2 cellular contexts compared by ENCODE assay signal in genomic region chr19:55652311-55653078, GRCh38.
TF ChIP-seq lines count a peak whose summit lies in the region.

No MANE protein-coding gene starts in this region.

TF ChIP-seq in HCT116, 20 proteins besides CTCF, POLR2A, EP300 and RAD21 (continued from another document):
- TF ChIP-seq, protein P1, sequence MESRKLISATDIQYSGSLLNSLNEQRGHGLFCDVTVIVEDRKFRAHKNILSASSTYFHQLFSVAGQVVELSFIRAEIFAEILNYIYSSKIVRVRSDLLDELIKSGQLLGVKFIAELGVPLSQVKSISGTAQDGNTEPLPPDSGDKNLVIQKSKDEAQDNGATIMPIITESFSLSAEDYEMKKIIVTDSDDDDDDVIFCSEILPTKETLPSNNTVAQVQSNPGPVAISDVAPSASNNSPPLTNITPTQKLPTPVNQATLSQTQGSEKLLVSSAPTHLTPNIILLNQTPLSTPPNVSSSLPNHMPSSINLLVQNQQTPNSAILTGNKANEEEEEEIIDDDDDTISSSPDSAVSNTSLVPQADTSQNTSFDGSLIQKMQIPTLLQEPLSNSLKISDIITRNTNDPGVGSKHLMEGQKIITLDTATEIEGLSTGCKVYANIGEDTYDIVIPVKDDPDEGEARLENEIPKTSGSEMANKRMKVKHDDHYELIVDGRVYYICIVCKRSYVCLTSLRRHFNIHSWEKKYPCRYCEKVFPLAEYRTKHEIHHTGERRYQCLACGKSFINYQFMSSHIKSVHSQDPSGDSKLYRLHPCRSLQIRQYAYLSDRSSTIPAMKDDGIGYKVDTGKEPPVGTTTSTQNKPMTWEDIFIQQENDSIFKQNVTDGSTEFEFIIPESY (IDR thresholded peaks at IDR 0.05; ENCODE audit: extremely low read depth, insufficient replicate concordance, low read length) = no peak
- TF ChIP-seq SIN3A (IDR thresholded peaks at IDR 0.05; ENCODE audit: low read depth) (no peak), ZNF274 (IDR thresholded peaks at IDR 0.05; ENCODE audit: low read depth, low read length) (no peak), YY1 (IDR thresholded peaks at IDR 0.05; ENCODE audit: extremely low read depth, insufficient replicate concordance, low read depth, low read length) (no peak), EZH2phosphoT487 (IDR thresholded peaks at IDR 0.05; ENCODE audit: borderline replicate concordance) (no peak), JUND (IDR thresholded peaks at IDR 0.05) (no peak), ELF1 (IDR thresholded peaks at IDR 0.05; ENCODE audit: borderline replicate concordance, low read depth) (no peak), MAX (IDR thresholded peaks at IDR 0.05) (no peak), ZFX (IDR thresholded peaks at IDR 0.05) (no peak), EGR1 (IDR thresholded peaks at IDR 0.05; ENCODE audit: low read depth) (no peak)
- TF ChIP-seq, protein P2, sequence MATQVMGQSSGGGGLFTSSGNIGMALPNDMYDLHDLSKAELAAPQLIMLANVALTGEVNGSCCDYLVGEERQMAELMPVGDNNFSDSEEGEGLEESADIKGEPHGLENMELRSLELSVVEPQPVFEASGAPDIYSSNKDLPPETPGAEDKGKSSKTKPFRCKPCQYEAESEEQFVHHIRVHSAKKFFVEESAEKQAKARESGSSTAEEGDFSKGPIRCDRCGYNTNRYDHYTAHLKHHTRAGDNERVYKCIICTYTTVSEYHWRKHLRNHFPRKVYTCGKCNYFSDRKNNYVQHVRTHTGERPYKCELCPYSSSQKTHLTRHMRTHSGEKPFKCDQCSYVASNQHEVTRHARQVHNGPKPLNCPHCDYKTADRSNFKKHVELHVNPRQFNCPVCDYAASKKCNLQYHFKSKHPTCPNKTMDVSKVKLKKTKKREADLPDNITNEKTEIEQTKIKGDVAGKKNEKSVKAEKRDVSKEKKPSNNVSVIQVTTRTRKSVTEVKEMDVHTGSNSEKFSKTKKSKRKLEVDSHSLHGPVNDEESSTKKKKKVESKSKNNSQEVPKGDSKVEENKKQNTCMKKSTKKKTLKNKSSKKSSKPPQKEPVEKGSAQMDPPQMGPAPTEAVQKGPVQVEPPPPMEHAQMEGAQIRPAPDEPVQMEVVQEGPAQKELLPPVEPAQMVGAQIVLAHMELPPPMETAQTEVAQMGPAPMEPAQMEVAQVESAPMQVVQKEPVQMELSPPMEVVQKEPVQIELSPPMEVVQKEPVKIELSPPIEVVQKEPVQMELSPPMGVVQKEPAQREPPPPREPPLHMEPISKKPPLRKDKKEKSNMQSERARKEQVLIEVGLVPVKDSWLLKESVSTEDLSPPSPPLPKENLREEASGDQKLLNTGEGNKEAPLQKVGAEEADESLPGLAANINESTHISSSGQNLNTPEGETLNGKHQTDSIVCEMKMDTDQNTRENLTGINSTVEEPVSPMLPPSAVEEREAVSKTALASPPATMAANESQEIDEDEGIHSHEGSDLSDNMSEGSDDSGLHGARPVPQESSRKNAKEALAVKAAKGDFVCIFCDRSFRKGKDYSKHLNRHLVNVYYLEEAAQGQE (IDR thresholded peaks at IDR 0.05; ENCODE audit: low read depth) = no peak

TF ChIP-seq in WTC11, 78 proteins besides CTCF, POLR2A, EP300 and RAD21 (continued from another document):
- TF ChIP-seq, protein P3, sequence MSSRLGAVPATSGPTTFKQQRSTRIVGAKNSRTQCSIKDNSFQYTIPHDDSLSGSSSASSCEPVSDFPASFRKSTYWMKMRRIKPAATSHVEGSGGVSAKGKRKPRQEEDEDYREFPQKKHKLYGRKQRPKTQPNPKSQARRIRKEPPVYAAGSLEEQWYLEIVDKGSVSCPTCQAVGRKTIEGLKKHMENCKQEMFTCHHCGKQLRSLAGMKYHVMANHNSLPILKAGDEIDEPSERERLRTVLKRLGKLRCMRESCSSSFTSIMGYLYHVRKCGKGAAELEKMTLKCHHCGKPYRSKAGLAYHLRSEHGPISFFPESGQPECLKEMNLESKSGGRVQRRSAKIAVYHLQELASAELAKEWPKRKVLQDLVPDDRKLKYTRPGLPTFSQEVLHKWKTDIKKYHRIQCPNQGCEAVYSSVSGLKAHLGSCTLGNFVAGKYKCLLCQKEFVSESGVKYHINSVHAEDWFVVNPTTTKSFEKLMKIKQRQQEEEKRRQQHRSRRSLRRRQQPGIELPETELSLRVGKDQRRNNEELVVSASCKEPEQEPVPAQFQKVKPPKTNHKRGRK (CRISPR knock-in tag; IDR thresholded peaks at IDR 0.05; ENCODE audit: borderline replicate concordance) = no peak
- TF ChIP-seq NR1H2 (CRISPR knock-in tag; IDR thresholded peaks at IDR 0.05) = no peak
- no peak for TF ChIP-seq TP53 (CRISPR knock-in tag; IDR thresholded peaks at IDR 0.05)
- TF ChIP-seq, protein P4, sequence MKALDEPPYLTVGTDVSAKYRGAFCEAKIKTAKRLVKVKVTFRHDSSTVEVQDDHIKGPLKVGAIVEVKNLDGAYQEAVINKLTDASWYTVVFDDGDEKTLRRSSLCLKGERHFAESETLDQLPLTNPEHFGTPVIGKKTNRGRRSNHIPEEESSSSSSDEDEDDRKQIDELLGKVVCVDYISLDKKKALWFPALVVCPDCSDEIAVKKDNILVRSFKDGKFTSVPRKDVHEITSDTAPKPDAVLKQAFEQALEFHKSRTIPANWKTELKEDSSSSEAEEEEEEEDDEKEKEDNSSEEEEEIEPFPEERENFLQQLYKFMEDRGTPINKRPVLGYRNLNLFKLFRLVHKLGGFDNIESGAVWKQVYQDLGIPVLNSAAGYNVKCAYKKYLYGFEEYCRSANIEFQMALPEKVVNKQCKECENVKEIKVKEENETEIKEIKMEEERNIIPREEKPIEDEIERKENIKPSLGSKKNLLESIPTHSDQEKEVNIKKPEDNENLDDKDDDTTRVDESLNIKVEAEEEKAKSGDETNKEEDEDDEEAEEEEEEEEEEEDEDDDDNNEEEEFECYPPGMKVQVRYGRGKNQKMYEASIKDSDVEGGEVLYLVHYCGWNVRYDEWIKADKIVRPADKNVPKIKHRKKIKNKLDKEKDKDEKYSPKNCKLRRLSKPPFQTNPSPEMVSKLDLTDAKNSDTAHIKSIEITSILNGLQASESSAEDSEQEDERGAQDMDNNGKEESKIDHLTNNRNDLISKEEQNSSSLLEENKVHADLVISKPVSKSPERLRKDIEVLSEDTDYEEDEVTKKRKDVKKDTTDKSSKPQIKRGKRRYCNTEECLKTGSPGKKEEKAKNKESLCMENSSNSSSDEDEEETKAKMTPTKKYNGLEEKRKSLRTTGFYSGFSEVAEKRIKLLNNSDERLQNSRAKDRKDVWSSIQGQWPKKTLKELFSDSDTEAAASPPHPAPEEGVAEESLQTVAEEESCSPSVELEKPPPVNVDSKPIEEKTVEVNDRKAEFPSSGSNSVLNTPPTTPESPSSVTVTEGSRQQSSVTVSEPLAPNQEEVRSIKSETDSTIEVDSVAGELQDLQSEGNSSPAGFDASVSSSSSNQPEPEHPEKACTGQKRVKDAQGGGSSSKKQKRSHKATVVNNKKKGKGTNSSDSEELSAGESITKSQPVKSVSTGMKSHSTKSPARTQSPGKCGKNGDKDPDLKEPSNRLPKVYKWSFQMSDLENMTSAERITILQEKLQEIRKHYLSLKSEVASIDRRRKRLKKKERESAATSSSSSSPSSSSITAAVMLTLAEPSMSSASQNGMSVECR (CRISPR knock-in tag; IDR thresholded peaks at IDR 0.05; ENCODE audit: borderline replicate concordance) = no peak
- TF ChIP-seq HMGA2 (CRISPR knock-in tag; IDR thresholded peaks at IDR 0.05) = no peak
- TF ChIP-seq ETV6 (CRISPR knock-in tag; IDR thresholded peaks at IDR 0.05) = no peak
- no peak for TF ChIP-seq OVOL2 (CRISPR knock-in tag; IDR thresholded peaks at IDR 0.05; ENCODE audit: borderline replicate concordance)
- TF ChIP-seq GTF2I (CRISPR knock-in tag; conservative IDR thresholded peaks at IDR 0.05) = no peak
- no peak for TF ChIP-seq ESRRA (CRISPR knock-in tag; IDR thresholded peaks at IDR 0.05; ENCODE audit: borderline replicate concordance)
- TF ChIP-seq ZNF317 (CRISPR knock-in tag; IDR thresholded peaks at IDR 0.05; ENCODE audit: borderline replicate concordance, low read depth) = no peak
